10 cellular contexts compared by ENCODE assay signal in the genomic region with DNA sequence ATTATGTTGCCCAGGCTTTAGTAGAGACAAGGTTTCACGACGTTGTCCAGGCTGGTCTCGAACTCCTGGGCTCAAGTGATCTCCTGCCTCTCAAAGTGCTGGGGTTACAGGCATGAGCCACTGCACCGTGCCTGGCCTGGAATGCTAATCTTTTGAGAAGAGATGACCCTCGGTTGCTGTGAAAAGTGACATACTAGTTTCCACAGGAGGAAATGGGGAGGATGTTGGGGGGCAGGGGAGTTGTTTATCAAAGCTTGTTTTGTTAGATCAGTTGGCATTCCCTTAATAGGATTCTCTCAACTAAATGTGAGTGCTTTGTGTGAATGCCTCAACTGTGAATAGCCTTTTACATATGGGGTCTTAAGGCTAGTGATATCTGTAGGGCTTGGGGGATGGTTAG. TPM values are rescaled to one million over a fixed set of nuclear protein-coding genes. Genes with fewer than 3 reads are reported as not detected.
DNase-seq lines count a peak whose midpoint lies in the region; ATAC-seq and TF ChIP-seq lines count a peak whose summit lies in the region.
"Had no signal": no experiment of that assay in that cellular context is flagged by ENCODE, and none has a peak within 500 bp of the region (broad histone marks: within the 10 kb centered on the region; RNA-seq: fewer than 3 reads in every experiment).

No MANE protein-coding gene starts in this region.

- WGBS in H9 (ENCODE audit: extremely low coverage, insufficient read length, low lambda C conversion rate), result no CpG with 5 or more reads among the region's 5 CpGs
- 53% methylated on average over 5 of the region's 5 CpGs; no CpG with 5 or more reads in 1 of the 2 donors for WGBS in transverse colon (ENCODE audit: low coverage in 1 of 2), 2 donors

- H3K4ac ChIP-seq in H9 (ENCODE audit: low read depth, low read length), result no peak overlapping the region

- H3K23me2 ChIP-seq in H9 (ENCODE audit: insufficient read length, low read depth, low read length, poor library complexity, severe bottlenecking), result peaks cover 12% of the 10 kb centered on the region

- peak overlapping the region; percentile 75 for H2BK5ac ChIP-seq in H9 (ENCODE audit: insufficient read length, low read length)

- H2AK5ac ChIP-seq in H9 (ENCODE audit: insufficient read length, low read length), result no peak overlapping the region

- DNase-seq in CD4-positive, CD25-positive, alpha-beta regulatory T cell, result no peak
- no peak for DNase-seq in H9
- no peak for DNase-seq in activated CD4-positive, alpha-beta memory T cell treated with anti-CD3 and anti-CD28 coated beads for 36 hours
- DNase-seq in medulla oblongata (ENCODE audit: extremely low spot score), result peak; percentile 57
- DNase-seq in AG08396 (ENCODE audit: low spot score), result no peak
- no peak for DNase-seq in transverse colon
- DNase-seq in WERI-Rb-1, result no peak
- DNase-seq: colonic mucosa, GF-D8 had no signal

- no peaks in the 10 kb centered on the region for H3K9me3 Mint-ChIP-seq in CD4-positive, CD25-positive, alpha-beta regulatory T cell
- H3K9me3 Mint-ChIP-seq in H9, result peaks cover 3% of the 10 kb centered on the region in 2 experiments; a peak in 2 of 5 replicates
- H3K9me3 Mint-ChIP-seq in activated CD4-positive, alpha-beta memory T cell treated with anti-CD3 and anti-CD28 coated beads for 36 hours, result no peaks in the 10 kb centered on the region

- no peak overlapping the region for H2BK120ac ChIP-seq in H9 (ENCODE audit: low read depth, low read length, poor library complexity, severe bottlenecking)

- peak overlapping the region; percentile 94 for H3K9ac ChIP-seq in H9 (ENCODE audit: extremely low read depth, insufficient read length, low read length)

- H3K79me2 ChIP-seq in H9 (ENCODE audit: insufficient read depth, low read length), result peaks cover 14% of the 10 kb centered on the region; the same call in 1 of the 2 replicates

- no peak overlapping the region for H3K23ac ChIP-seq in H9 (ENCODE audit: insufficient read length, low read depth, low read length)

- H3K4me1 ChIP-seq in CD4-positive, CD25-positive, alpha-beta regulatory T cell (ENCODE audit: control insufficient read depth, insufficient read depth, low read length, poor library complexity, severe bottlenecking), result peaks cover 43% of the 10 kb centered on the region
- H3K4me1 ChIP-seq in H9 (ENCODE audit: insufficient read depth, low read length) (peaks cover 8% of the 10 kb centered on the region), transverse colon (peaks cover 13 to 68% (median 52%) of the 10 kb centered on the region in 4 donors)

- H2BK12ac ChIP-seq in H9 (ENCODE audit: insufficient read length, low read depth, low read length), result no peak overlapping the region

- H3K79me1 ChIP-seq in H9 (ENCODE audit: insufficient read depth, low read depth, low read length, poor library complexity, severe bottlenecking), result no peaks in the 10 kb centered on the region

- peak overlapping the region in 3 of 4 donors; percentile 28 to 52 (median 31) for H3K4me3 Mint-ChIP-seq in CD4-positive, CD25-positive, alpha-beta regulatory T cell
- peak overlapping the region; percentile 94 to 98 for H3K4me3 Mint-ChIP-seq in H9
- peak overlapping the region; percentile 53 for H3K4me3 Mint-ChIP-seq in activated CD4-positive, alpha-beta memory T cell treated with anti-CD3 and anti-CD28 coated beads for 36 hours

- no peak overlapping the region for H3K27ac ChIP-seq in CD4-positive, CD25-positive, alpha-beta regulatory T cell (ENCODE audit: insufficient read depth, low read length, poor library complexity, severe bottlenecking)
- H3K27ac ChIP-seq in H9 (ENCODE audit: insufficient read length, low read depth, low read length) (peak overlapping the region; percentile 28), transverse colon (peak overlapping the region in 2 of 4 donors; percentile 5 to 87), WERI-Rb-1 (no peak overlapping the region)
- H3K27ac ChIP-seq: colonic mucosa had no signal

- no peak overlapping the region for H2AFZ ChIP-seq in H9 (ENCODE audit: low read length)

- H4K91ac ChIP-seq in H9 (ENCODE audit: insufficient read length, low read depth, low read length), result no peak overlapping the region

- no peak for TF ChIP-seq POLR2A in transverse colon (IDR thresholded peaks at IDR 0.05)

- no peak overlapping the region for H2BK20ac ChIP-seq in H9 (ENCODE audit: low read depth, low read length, poor library complexity, severe bottlenecking)

- POLR2A ChIA-PET in activated CD4-positive, alpha-beta memory T cell treated with anti-CD3 and anti-CD28 coated beads for 36 hours (lab: Charles Lee), result interaction anchor here (1.0 to 10.8 kb wide), 3 partner anchors 9 to 16 kb away, joined by 3 to 112 read pairs (median 3); a partner anchor contains a TSS

- peaks cover 17% of the 10 kb centered on the region for H3K36me3 ChIP-seq in CD4-positive, CD25-positive, alpha-beta regulatory T cell (ENCODE audit: control insufficient read depth, insufficient read depth, low read length)
- H3K36me3 ChIP-seq in transverse colon (no peaks in the 10 kb centered on the region), WERI-Rb-1 (no peaks in the 10 kb centered on the region)
- H3K36me3 ChIP-seq: colonic mucosa had no signal

- H3K27ac Mint-ChIP-seq in CD4-positive, CD25-positive, alpha-beta regulatory T cell, result peak overlapping the region in 1 of 3 donors; percentile 29
- H3K27ac Mint-ChIP-seq in H9, result peak overlapping the region; percentile 89 to 96 (median 94); a peak in 6 of 7 replicates
- H3K27ac Mint-ChIP-seq in activated CD4-positive, alpha-beta memory T cell treated with anti-CD3 and anti-CD28 coated beads for 36 hours, result peak overlapping the region; percentile 52

- in situ Hi-C loops in transverse colon (cut with MboI; ENCODE audit: low pct_ligation_motif_present in 1 of 4, low pct_unique_long_range_greater_than_20kb in 1 of 4, low sequenced_read_pairs in 3 of 4), result no loop called here

- H3K27me3 Mint-ChIP-seq in CD4-positive, CD25-positive, alpha-beta regulatory T cell, result no peaks in the 10 kb centered on the region
- no peaks in the 10 kb centered on the region for H3K27me3 Mint-ChIP-seq in H9 (ENCODE audit: low read depth)
- no peaks in the 10 kb centered on the region for H3K27me3 Mint-ChIP-seq in activated CD4-positive, alpha-beta memory T cell treated with anti-CD3 and anti-CD28 coated beads for 36 hours

- no peak overlapping the region for H3K4me3 ChIP-seq in CD4-positive, CD25-positive, alpha-beta regulatory T cell (ENCODE audit: low read depth, low read length)
- H3K4me3 ChIP-seq in transverse colon (no peak overlapping the region), WERI-Rb-1 (ENCODE audit: low read depth, low read length) (no peak overlapping the region)
- H3K4me3 ChIP-seq: colonic mucosa had no signal

- TF ChIP-seq CTCF in H9 (conservative IDR thresholded peaks at IDR 0.05) (no peak), transverse colon (IDR thresholded peaks at IDR 0.05) (no peak), WERI-Rb-1 (IDR thresholded peaks at IDR 0.05; ENCODE audit: low read depth, low read length) (no peak)

- CTCF ChIA-PET in activated CD4-positive, alpha-beta memory T cell treated with anti-CD3 and anti-CD28 coated beads for 36 hours (lab: Charles Lee), result interaction anchor here (2.7 kb wide), 1 partner anchor 9 kb away, joined by 7 read pairs; no protein-coding TSS in a partner anchor

- H3K4me2 ChIP-seq in H9 (ENCODE audit: insufficient read depth, insufficient read length, low read length), result peak overlapping the region; percentile 84

- H3K56ac ChIP-seq in H9 (ENCODE audit: insufficient read length, low read depth, low read length), result no peak overlapping the region

- no peak overlapping the region for H4K8ac ChIP-seq in H9 (replicated peaks; ENCODE audit: insufficient read length, low read depth, low read length)

- no peak for ATAC-seq in CD4-positive, CD25-positive, alpha-beta regulatory T cell (ENCODE audit: low read depth in 2 of 2)
- ATAC-seq in GM18502 (IDR thresholded peaks at IDR 0.05; ENCODE audit: poor library complexity, unreplicated experiment), result no peak

- peaks cover 6% of the 10 kb centered on the region for H3K36me3 Mint-ChIP-seq in CD4-positive, CD25-positive, alpha-beta regulatory T cell
- H3K36me3 Mint-ChIP-seq in H9 (ENCODE audit: insufficient read depth in 1 of 3, low read depth in 3 of 3), result peaks cover 59 to 77% (median 67%) of the 10 kb centered on the region in 3 experiments
- H3K36me3 Mint-ChIP-seq in activated CD4-positive, alpha-beta memory T cell treated with anti-CD3 and anti-CD28 coated beads for 36 hours, result peaks cover 56% of the 10 kb centered on the region

- no peak for TF ChIP-seq EP300 in transverse colon (IDR thresholded peaks at IDR 0.05; ENCODE audit: low read depth)

- H3T11ph ChIP-seq in H9 (ENCODE audit: low read length), result no peak overlapping the region

- H2BK15ac ChIP-seq in H9 (ENCODE audit: low read depth, low read length), result no peak overlapping the region

- H3K9me3 ChIP-seq in CD4-positive, CD25-positive, alpha-beta regulatory T cell (ENCODE audit: control insufficient read depth in 2 of 2, low read length in 2 of 2), result no peaks in the 10 kb centered on the region
- no peaks in the 10 kb centered on the region for H3K9me3 ChIP-seq in H9 (ENCODE audit: control insufficient read depth, low read depth, low read length)
- no peaks in the 10 kb centered on the region for H3K9me3 ChIP-seq in transverse colon
- H3K9me3 ChIP-seq in WERI-Rb-1 (ENCODE audit: severe bottlenecking), result no peaks in the 10 kb centered on the region
- H3K9me3 ChIP-seq: colonic mucosa had no signal

- H4K5ac ChIP-seq in H9 (ENCODE audit: insufficient read length, low read depth, low read length), result no peak overlapping the region

- H4K20me1 ChIP-seq in H9 (ENCODE audit: control insufficient read depth, insufficient read depth, insufficient read length), result no peaks in the 10 kb centered on the region

- H3K14ac ChIP-seq in H9 (ENCODE audit: insufficient read depth, low read length), result no peak overlapping the region

- no peaks in the 10 kb centered on the region for H3K27me3 ChIP-seq in CD4-positive, CD25-positive, alpha-beta regulatory T cell (ENCODE audit: control insufficient read depth, insufficient read depth, low read length)
- H3K27me3 ChIP-seq in H9 (ENCODE audit: insufficient read depth, low read length), result no peaks in the 10 kb centered on the region
- H3K27me3 ChIP-seq in transverse colon, result no peaks in the 10 kb centered on the region
- H3K27me3 ChIP-seq in WERI-Rb-1 (ENCODE audit: insufficient read depth, low read depth, severe bottlenecking), result no peaks in the 10 kb centered on the region
- H3K27me3 ChIP-seq: colonic mucosa had no signal

- peaks cover 0 to 59% (median 36%) of the 10 kb centered on the region in 4 donors for H3K4me1 Mint-ChIP-seq in CD4-positive, CD25-positive, alpha-beta regulatory T cell
- H3K4me1 Mint-ChIP-seq in H9, result peaks cover 46 to 53% of the 10 kb centered on the region in 2 experiments
- H3K4me1 Mint-ChIP-seq in activated CD4-positive, alpha-beta memory T cell treated with anti-CD3 and anti-CD28 coated beads for 36 hours (ENCODE audit: low read depth), result peaks cover 73% of the 10 kb centered on the region

- H3K18ac ChIP-seq in H9 (ENCODE audit: insufficient read length, low read depth, low read length), result no peak overlapping the region

- intact Hi-C loops in activated CD4-positive, alpha-beta memory T cell treated with anti-CD3 and anti-CD28 coated beads for 36 hours (cut with micrococcal nuclease), result no loop called here
- intact Hi-C loops in transverse colon (cut with DNase I; ENCODE audit: low total_unique reads), result no loop called here

RNA-seq across cellular contexts. Expression of a gene that starts 16.4 kb away (rescaled TPM):
- total RNA-seq in CD4-positive, CD25-positive, alpha-beta regulatory T cell, result 391 TPM
- 100 to 1,000 TPM; 327 to 383 (median 361) TPM for polyA plus RNA-seq in CD4-positive, CD25-positive, alpha-beta regulatory T cell
- 267 and 278 TPM in 2 replicates for total RNA-seq in H9 (2021)
- total RNA-seq in activated CD4-positive, alpha-beta memory T cell treated with anti-CD3 and anti-CD28 coated beads for 36 hours, result 100 to 1,000 TPM; 163 to 179 TPM
- total RNA-seq in transverse colon, result 100 to 1,000 TPM in 3 of 4 donors, 10 to 100 TPM in 1; 97.3 to 190 (median 134) TPM

Comparison
In these comparisons a context has a peak if more than half of its experiments do, and no peak if none do; other contexts are left out.
1. H3K4me3 Mint-ChIP-seq: peak in every context shown above with its lines; median percentile 96 in H9; 53 in activated CD4-positive, alpha-beta memory T cell treated with anti-CD3 and anti-CD28 coated beads for 36 hours; 31 in CD4-positive, CD25-positive, alpha-beta regulatory T cell.